26 cellular contexts compared by ENCODE assay signal in the genomic region with DNA sequence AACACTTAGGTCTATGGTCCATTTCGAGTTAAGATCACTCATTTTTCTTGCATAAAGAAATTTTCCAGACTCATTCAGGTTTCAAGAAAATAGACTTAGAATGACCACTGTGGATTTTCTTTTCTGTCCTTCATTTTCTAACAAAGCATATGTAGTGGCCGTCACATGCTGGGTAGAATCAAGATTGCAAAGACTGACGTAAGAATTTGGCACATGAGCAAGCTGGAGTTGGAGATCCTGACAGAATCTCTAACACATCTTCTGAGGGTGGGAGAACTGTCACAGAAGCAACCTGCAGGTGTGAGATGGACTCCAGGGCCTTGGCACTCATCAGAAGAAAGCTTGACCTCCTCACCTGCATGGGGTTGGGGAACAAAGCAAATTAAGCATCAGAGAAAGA. TPM values are rescaled to one million over a fixed set of nuclear protein-coding genes. Genes with fewer than 3 reads are reported as not detected.
"Had no signal": no experiment of that assay in that cellular context is flagged by ENCODE, and none has a peak within 500 bp of the region (broad histone marks: within the 10 kb centered on the region; RNA-seq: fewer than 3 reads in every experiment).

No MANE protein-coding gene starts in this region.

- H3K9me3 Mint-ChIP-seq: activated B cell treated with CpG ODN at 0.5 μM for 24 hours; activated CD4-positive, alpha-beta memory T cell treated with anti-CD3 and anti-CD28 coated beads for 36 hours; activated CD4-positive, alpha-beta T cell treated with anti-CD3 and anti-CD28 coated beads, Interleukin-2, amount 10 ng/mL, durations not matched to agents 7 days and 5 days; activated T-cell treated with anti-CD3 and anti-CD28 coated beads, Interleukin-2, amount 50 U/mL, for 4 hours; T-cell had no signal

- H3K4me3 Mint-ChIP-seq: activated B cell treated with CpG ODN at 0.5 μM for 24 hours; activated CD4-positive, alpha-beta memory T cell treated with anti-CD3 and anti-CD28 coated beads for 36 hours; activated CD4-positive, alpha-beta T cell treated with anti-CD3 and anti-CD28 coated beads, Interleukin-2, amount 10 ng/mL, durations not matched to agents 7 days and 5 days; activated naive CD8-positive, alpha-beta T cell; activated T-cell treated with anti-CD3 and anti-CD28 coated beads, Interleukin-2, amount 50 U/mL, for 4 hours; T-cell had no signal

- H3K4me1 Mint-ChIP-seq: activated B cell treated with CpG ODN at 0.5 μM for 24 hours, T-cell had no signal

- H3K36me3 ChIP-seq: brain microvascular endothelial cell had no signal

- ATAC-seq: activated T-cell treated with anti-CD3 and anti-CD28 coated beads, Interleukin-2, amount 50 U/mL, for 4 hours; Right ventricle myocardium inferior; T-cell had no signal

- H3K27me3 ChIP-seq: brain microvascular endothelial cell had no signal

- H3K27ac Mint-ChIP-seq: activated B cell treated with CpG ODN at 0.5 μM for 24 hours; activated CD4-positive, alpha-beta memory T cell treated with anti-CD3 and anti-CD28 coated beads for 36 hours; activated CD4-positive, alpha-beta T cell treated with anti-CD3 and anti-CD28 coated beads, Interleukin-2, amount 10 ng/mL, durations not matched to agents 7 days and 5 days; activated naive CD8-positive, alpha-beta T cell; T-cell had no signal

- H3K9ac ChIP-seq: KMS-11 had no signal

- H3K27ac ChIP-seq: brain microvascular endothelial cell, KMS-11, SK-N-MC had no signal

- FAIRE-seq: astrocyte, TTC549 had no signal

- H3K4me2 ChIP-seq: KMS-11 had no signal

- H3K36me3 Mint-ChIP-seq: activated CD4-positive, alpha-beta memory T cell treated with anti-CD3 and anti-CD28 coated beads for 36 hours; activated naive CD8-positive, alpha-beta T cell; T-cell had no signal

- H3K4me3 ChIP-seq: SK-N-MC had no signal

- H3K27me3 Mint-ChIP-seq: activated B cell treated with CpG ODN at 0.5 μM for 24 hours; activated CD4-positive, alpha-beta memory T cell treated with anti-CD3 and anti-CD28 coated beads for 36 hours; activated CD4-positive, alpha-beta T cell treated with anti-CD3 and anti-CD28 coated beads, Interleukin-2, amount 10 ng/mL, durations not matched to agents 7 days and 5 days had no signal

- DNase-seq: activated B cell treated with CpG ODN at 0.5 μM for 24 hours; activated CD4-positive, alpha-beta memory T cell treated with anti-CD3 and anti-CD28 coated beads for 36 hours; activated CD4-positive, alpha-beta T cell treated with anti-CD3 and anti-CD28 coated beads for 1 hour; activated CD4-positive, alpha-beta T cell treated with anti-CD3 and anti-CD28 coated beads, Interleukin-2, amount 10 ng/mL, durations not matched to agents 7 days and 5 days; activated CD8-positive, alpha-beta memory T cell treated with anti-CD3 and anti-CD28 coated beads for 24 hours; activated effector memory CD4-positive, alpha-beta T cell treated with anti-CD3 and anti-CD28 coated beads, Interleukin-2, amount 50 U/mL, for 16 hours; activated naive CD4-positive, alpha-beta T cell treated with Interleukin-2 at 50 U/mL for 16 hours; activated T-cell treated with anti-CD3 and anti-CD28 coated beads, Interleukin-2, amount 50 U/mL, for 4 hours; amygdala; brain microvascular endothelial cell; NCI-H1092; NCI-H1694 treated with DMSO at 0.1 percent for 48 hours; NCI-H2029 treated with DMSO at 0.1 percent for 48 hours; NCI-H345; NCI-H510A; NCI-H526 treated with DMSO at 0.1 percent for 48 hours; T-cell; T-helper 2 cell; T1000 had no signal

RNA-seq across cellular contexts. Expression of a gene that starts 28.6 kb away (rescaled TPM):
- total RNA-seq: activated CD4-positive, alpha-beta memory T cell treated with anti-CD3 and anti-CD28 coated beads for 36 hours; activated CD4-positive, alpha-beta T cell treated with anti-CD3 and anti-CD28 coated beads, Interleukin-2, amount 10 ng/mL, durations not matched to agents 7 days and 5 days; OCI-LY7 had no signal
